In the genomic region with DNA sequence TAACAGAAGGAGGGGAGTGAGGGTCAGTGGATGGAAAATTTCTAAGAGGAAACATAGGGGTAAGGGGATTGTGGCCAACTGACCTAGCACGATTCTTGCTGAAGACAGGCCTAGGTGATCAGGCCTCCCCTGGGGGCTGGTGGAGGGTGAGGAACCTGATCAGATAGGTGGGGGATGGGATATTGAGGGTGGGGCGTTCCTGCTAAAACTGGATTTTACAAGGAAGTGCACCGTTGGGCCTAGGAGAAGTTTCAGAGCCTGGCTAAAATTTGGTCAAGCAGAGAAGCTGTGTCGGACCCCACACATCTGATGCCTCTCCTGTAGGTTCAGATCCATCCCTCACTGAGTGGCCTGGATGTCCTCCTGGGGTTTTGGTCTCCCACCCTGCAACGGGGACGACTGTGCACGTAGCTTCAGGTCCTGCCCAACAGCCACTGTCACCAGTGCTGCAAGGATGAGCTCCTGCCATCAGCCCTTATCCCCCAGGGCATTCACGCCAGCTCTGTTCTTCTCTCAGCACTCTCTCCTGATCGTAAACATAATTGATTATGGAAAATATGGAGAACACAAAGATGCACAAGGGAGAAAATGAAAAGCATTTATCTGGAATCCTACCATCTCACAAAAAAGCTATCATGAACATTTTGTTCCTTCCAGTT, we compare ENCODE assay signal across 16 cellular contexts.
DNase-seq lines count a peak whose midpoint lies in the region; ATAC-seq, FAIRE-seq and TF ChIP-seq lines count a peak whose summit lies in the region.
"Had no signal": no experiment of that assay in that cellular context is flagged by ENCODE, and none has a peak within 500 bp of the region (broad histone marks: within the 10 kb centered on the region; RNA-seq: fewer than 3 reads in every experiment).

No MANE protein-coding gene starts in this region.

- no peak overlapping the region for H3K27ac Mint-ChIP-seq in activated CD8-positive, alpha-beta T cell treated with anti-CD3 and anti-CD28 coated beads, Interleukin-2, amount 10 ng/mL, durations not matched to agents 7 days and 5 days
- no peak overlapping the region for H3K27ac Mint-ChIP-seq in activated CD8-positive, alpha-beta T cell treated with anti-CD3 and anti-CD28 coated beads for 36 hours
- H3K27ac Mint-ChIP-seq in glutamatergic neuron (ENCODE audit: unreplicated experiment): no peak overlapping the region
- H3K27ac Mint-ChIP-seq in CD14-positive monocyte: no peak overlapping the region
- H3K27ac Mint-ChIP-seq: CD8-positive, alpha-beta T cell had no signal

- H3K36me3 ChIP-seq in Peyer's patch (no peaks in the 10 kb centered on the region), prostate gland (no peaks in the 10 kb centered on the region)
- H3K36me3 ChIP-seq: HAP-1 had no signal

- intact Hi-C loops in activated CD8-positive, alpha-beta T cell treated with anti-CD3 and anti-CD28 coated beads for 36 hours (cut with micrococcal nuclease): no loop called here
- intact Hi-C loops in prostate gland (cut with DNase I): no loop called here
- intact Hi-C loops in CD14-positive monocyte (cut with micrococcal nuclease): no loop called here

- H3K4me3 Mint-ChIP-seq in activated CD8-positive, alpha-beta T cell treated with anti-CD3 and anti-CD28 coated beads, Interleukin-2, amount 10 ng/mL, durations not matched to agents 7 days and 5 days: no peak overlapping the region
- no peak overlapping the region for H3K4me3 Mint-ChIP-seq in activated CD8-positive, alpha-beta T cell treated with anti-CD3 and anti-CD28 coated beads for 36 hours
- no peak overlapping the region for H3K4me3 Mint-ChIP-seq in glutamatergic neuron (ENCODE audit: unreplicated experiment)
- no peak overlapping the region for H3K4me3 Mint-ChIP-seq in CD14-positive monocyte
- H3K4me3 Mint-ChIP-seq: CD8-positive, alpha-beta T cell had no signal

- no peak for ATAC-seq in activated CD8-positive, alpha-beta T cell treated with anti-CD3 and anti-CD28 coated beads, Interleukin-2, amount 10 ng/mL, durations not matched to agents 7 days and 5 days
- ATAC-seq in activated CD8-positive, alpha-beta T cell treated with anti-CD3 and anti-CD28 coated beads for 36 hours: no peak
- ATAC-seq: CD8-positive, alpha-beta T cell had no signal

- WGBS in prostate gland: 74% methylated on average over 9 of the region's 9 CpGs

- CTCF ChIA-PET in activated CD8-positive, alpha-beta T cell treated with anti-CD3 and anti-CD28 coated beads, Interleukin-2, amount 10 ng/mL, durations not matched to agents 7 days and 5 days (lab: Charles Lee): interaction anchor here (0.8 to 1.7 kb wide), 9 partner anchors 8 to 205 kb away, joined by 3 to 10 read pairs (median 3); no protein-coding TSS in a partner anchor
- CTCF ChIA-PET in activated CD8-positive, alpha-beta T cell treated with anti-CD3 and anti-CD28 coated beads for 36 hours (lab: Charles Lee): interaction anchor here (0.5 to 1.2 kb wide), 5 partner anchors 9 to 394 kb away, joined by 3 to 4 read pairs (median 3); no protein-coding TSS in a partner anchor

- no peaks in the 10 kb centered on the region for H3K9me3 Mint-ChIP-seq in activated CD8-positive, alpha-beta T cell treated with anti-CD3 and anti-CD28 coated beads, Interleukin-2, amount 10 ng/mL, durations not matched to agents 7 days and 5 days (ENCODE audit: insufficient read depth)
- peaks cover 4% of the 10 kb centered on the region for H3K9me3 Mint-ChIP-seq in activated CD8-positive, alpha-beta T cell treated with anti-CD3 and anti-CD28 coated beads for 36 hours
- H3K9me3 Mint-ChIP-seq in glutamatergic neuron (ENCODE audit: unreplicated experiment): peaks cover 8% of the 10 kb centered on the region
- H3K9me3 Mint-ChIP-seq in CD14-positive monocyte: peaks cover 0 to 11% (median 4%) of the 10 kb centered on the region in 7 donors

- DNase-seq in activated CD8-positive, alpha-beta T cell treated with anti-CD3 and anti-CD28 coated beads, Interleukin-2, amount 10 ng/mL, durations not matched to agents 7 days and 5 days: peak; percentile 7
- no peak for DNase-seq in activated CD8-positive, alpha-beta T cell treated with anti-CD3 and anti-CD28 coated beads for 36 hours
- DNase-seq in Peyer's patch (peak in 2 of 3 donors; percentile 12 to 32), glutamatergic neuron (peak; percentile 68), prostate gland (ENCODE audit: low spot score) (peak; percentile 2), SKM-1 treated with dmso at 0.1 percent for 144 hours (lab: John Stamatoyannopoulos, UW; ENCODE audit: unreplicated experiment) (no peak), GM19239 (ENCODE audit: insufficient read length, low spot score) (no peak), CD14-positive monocyte (ENCODE audit: low spot score) (no peak)
- DNase-seq: DMS79, NCI-H2029, NCI-H2171, NCI-H446 had no signal

- POLR2A ChIA-PET in activated CD8-positive, alpha-beta T cell treated with anti-CD3 and anti-CD28 coated beads, Interleukin-2, amount 10 ng/mL, durations not matched to agents 7 days and 5 days (lab: Charles Lee): no interaction called here
- POLR2A ChIA-PET in activated CD8-positive, alpha-beta T cell treated with anti-CD3 and anti-CD28 coated beads for 36 hours (lab: Charles Lee): no interaction called here

- H3K4me3 ChIP-seq in Peyer's patch (no peak overlapping the region), prostate gland (no peak overlapping the region)
- H3K4me3 ChIP-seq: HAP-1, K562 had no signal

- no peaks in the 10 kb centered on the region for H3K36me3 Mint-ChIP-seq in activated CD8-positive, alpha-beta T cell treated with anti-CD3 and anti-CD28 coated beads, Interleukin-2, amount 10 ng/mL, durations not matched to agents 7 days and 5 days (ENCODE audit: low read depth)
- H3K36me3 Mint-ChIP-seq in activated CD8-positive, alpha-beta T cell treated with anti-CD3 and anti-CD28 coated beads for 36 hours (ENCODE audit: low read depth): no peaks in the 10 kb centered on the region
- peaks cover 5% of the 10 kb centered on the region for H3K36me3 Mint-ChIP-seq in glutamatergic neuron (ENCODE audit: unreplicated experiment)
- no peaks in the 10 kb centered on the region for H3K36me3 Mint-ChIP-seq in CD14-positive monocyte
- H3K36me3 Mint-ChIP-seq: CD8-positive, alpha-beta T cell had no signal

- H3K9me3 ChIP-seq in Peyer's patch: no peaks in the 10 kb centered on the region
- H3K9me3 ChIP-seq in prostate gland: no peaks in the 10 kb centered on the region
- H3K9me3 ChIP-seq: HAP-1 had no signal

- no peak for TF ChIP-seq CTCF in activated CD8-positive, alpha-beta T cell treated with anti-CD3 and anti-CD28 coated beads for 36 hours (IDR thresholded peaks at IDR 0.05)
- no peak for TF ChIP-seq CTCF in Peyer's patch (IDR thresholded peaks at IDR 0.05)
- no peak for TF ChIP-seq CTCF in glutamatergic neuron (IDR thresholded peaks at IDR 0.05; ENCODE audit: partially characterized antibody, unreplicated experiment)
- TF ChIP-seq CTCF in prostate gland (IDR thresholded peaks at IDR 0.05): no peak
- TF ChIP-seq CTCF in CD14-positive monocyte (IDR thresholded peaks at IDR 0.05): no peak

- no peaks in the 10 kb centered on the region for H3K4me1 Mint-ChIP-seq in activated CD8-positive, alpha-beta T cell treated with anti-CD3 and anti-CD28 coated beads, Interleukin-2, amount 10 ng/mL, durations not matched to agents 7 days and 5 days (ENCODE audit: low read depth)
- H3K4me1 Mint-ChIP-seq in activated CD8-positive, alpha-beta T cell treated with anti-CD3 and anti-CD28 coated beads for 36 hours (ENCODE audit: low read depth): no peaks in the 10 kb centered on the region
- H3K4me1 Mint-ChIP-seq in glutamatergic neuron (ENCODE audit: low read depth, unreplicated experiment) (peaks cover 9% of the 10 kb centered on the region), CD14-positive monocyte (no peaks in the 10 kb centered on the region)

- no peak for FAIRE-seq in GM19239 (lab: Jason Lieb, UNC)
- FAIRE-seq: D721Med had no signal

- H3K4me1 ChIP-seq in Peyer's patch (no peaks in the 10 kb centered on the region), prostate gland (replicated peaks) (no peaks in the 10 kb centered on the region)
- H3K4me1 ChIP-seq: HAP-1 had no signal

- H3K27me3 ChIP-seq in Peyer's patch (no peaks in the 10 kb centered on the region), prostate gland (replicated peaks; ENCODE audit: insufficient read depth) (no peaks in the 10 kb centered on the region)

- peaks cover 4% of the 10 kb centered on the region for H3K27me3 Mint-ChIP-seq in activated CD8-positive, alpha-beta T cell treated with anti-CD3 and anti-CD28 coated beads, Interleukin-2, amount 10 ng/mL, durations not matched to agents 7 days and 5 days (ENCODE audit: low read depth)
- peaks cover 2% of the 10 kb centered on the region for H3K27me3 Mint-ChIP-seq in activated CD8-positive, alpha-beta T cell treated with anti-CD3 and anti-CD28 coated beads for 36 hours
- H3K27me3 Mint-ChIP-seq in glutamatergic neuron (ENCODE audit: unreplicated experiment) (peaks cover 13% of the 10 kb centered on the region), CD14-positive monocyte (ENCODE audit: low read depth in 3 of 3) (peaks cover 0 to 7% (median 3%) of the 10 kb centered on the region in 3 donors)

- H3K27ac ChIP-seq in Peyer's patch: no peak overlapping the region
- H3K27ac ChIP-seq in prostate gland: peak overlapping the region in 1 of 2 donors; percentile 5

- TF ChIP-seq POLR2A in Peyer's patch (IDR thresholded peaks at IDR 0.05): no peak
- no peak for TF ChIP-seq POLR2A in prostate gland (IDR thresholded peaks at IDR 0.05)

Comparison
In these comparisons a context has a peak if more than half of its experiments do, and no peak if none do; other contexts are left out.
1. DNase-seq: peak in activated CD8-positive, alpha-beta T cell treated with anti-CD3 and anti-CD28 coated beads, Interleukin-2, amount 10 ng/mL, durations not matched to agents 7 days and 5 days (single experiment), Peyer's patch (2 of 3), glutamatergic neuron (single experiment) and prostate gland (single experiment); none in activated CD8-positive, alpha-beta T cell treated with anti-CD3 and anti-CD28 coated beads for 36 hours (single experiment), SKM-1 treated with dmso at 0.1 percent for 144 hours (single experiment), GM19239 (single experiment) and CD14-positive monocyte (single experiment).